Comparison of ENCODE assay signal across 2 cellular contexts in genomic region chr18:7206231-7206630, GRCh38.
A peak's percentile ranks its signal among the peaks of the same experiment; 100 is the strongest.
TF ChIP-seq lines count a peak whose summit lies in the region.

No MANE protein-coding gene starts in this region.

TF ChIP-seq in SK-N-SH, 30 proteins besides CTCF, POLR2A, EP300 and RAD21 (continued from another document):
- TF ChIP-seq FOXM1 (IDR thresholded peaks at IDR 0.05; ENCODE audit: low read depth) (no peak), GABPA (IDR thresholded peaks at IDR 0.05; ENCODE audit: low read depth) (no peak), YY1 (IDR thresholded peaks at IDR 0.05; ENCODE audit: low read depth) (no peak), GATA2 (CRISPR knock-in tag; IDR thresholded peaks at IDR 0.05) (peak; percentile 27; the same call in 1 of the 2 replicates), RCOR1 (IDR thresholded peaks at IDR 0.05; ENCODE audit: low read length) (peak; percentile 22; the same call in 1 of the 2 replicates)
- TF ChIP-seq, protein P1, sequence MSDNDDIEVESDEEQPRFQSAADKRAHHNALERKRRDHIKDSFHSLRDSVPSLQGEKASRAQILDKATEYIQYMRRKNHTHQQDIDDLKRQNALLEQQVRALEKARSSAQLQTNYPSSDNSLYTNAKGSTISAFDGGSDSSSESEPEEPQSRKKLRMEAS (IDR thresholded peaks at IDR 0.05; ENCODE audit: low read depth): no peak
- TF ChIP-seq, protein P2, sequence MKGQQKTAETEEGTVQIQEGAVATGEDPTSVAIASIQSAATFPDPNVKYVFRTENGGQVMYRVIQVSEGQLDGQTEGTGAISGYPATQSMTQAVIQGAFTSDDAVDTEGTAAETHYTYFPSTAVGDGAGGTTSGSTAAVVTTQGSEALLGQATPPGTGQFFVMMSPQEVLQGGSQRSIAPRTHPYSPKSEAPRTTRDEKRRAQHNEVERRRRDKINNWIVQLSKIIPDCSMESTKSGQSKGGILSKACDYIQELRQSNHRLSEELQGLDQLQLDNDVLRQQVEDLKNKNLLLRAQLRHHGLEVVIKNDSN (IDR thresholded peaks at IDR 0.05; ENCODE audit: borderline replicate concordance, low read depth): no peak

TF ChIP-seq in SK-N-SH treated with all-trans-retinoic acid at 6 μM for 48 hours, 23 proteins besides CTCF, POLR2A, EP300 and RAD21 (continued from another document):
- TF ChIP-seq, protein P3, sequence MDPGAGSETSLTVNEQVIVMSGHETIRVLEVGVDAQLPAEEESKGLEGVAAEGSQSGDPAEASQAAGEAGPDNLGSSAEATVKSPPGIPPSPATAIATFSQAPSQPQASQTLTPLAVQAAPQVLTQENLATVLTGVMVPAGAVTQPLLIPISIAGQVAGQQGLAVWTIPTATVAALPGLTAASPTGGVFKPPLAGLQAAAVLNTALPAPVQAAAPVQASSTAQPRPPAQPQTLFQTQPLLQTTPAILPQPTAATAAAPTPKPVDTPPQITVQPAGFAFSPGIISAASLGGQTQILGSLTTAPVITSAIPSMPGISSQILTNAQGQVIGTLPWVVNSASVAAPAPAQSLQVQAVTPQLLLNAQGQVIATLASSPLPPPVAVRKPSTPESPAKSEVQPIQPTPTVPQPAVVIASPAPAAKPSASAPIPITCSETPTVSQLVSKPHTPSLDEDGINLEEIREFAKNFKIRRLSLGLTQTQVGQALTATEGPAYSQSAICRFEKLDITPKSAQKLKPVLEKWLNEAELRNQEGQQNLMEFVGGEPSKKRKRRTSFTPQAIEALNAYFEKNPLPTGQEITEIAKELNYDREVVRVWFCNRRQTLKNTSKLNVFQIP (CRISPR knock-in tag; IDR thresholded peaks at IDR 0.05; ENCODE audit: borderline replicate concordance, low read depth): no peak
- TF ChIP-seq ZC3H10 (CRISPR knock-in tag; IDR thresholded peaks at IDR 0.05): no peak
- TF ChIP-seq SNAI2 (CRISPR knock-in tag; IDR thresholded peaks at IDR 0.05): no peak
- TF ChIP-seq GLIS3 (CRISPR knock-in tag; IDR thresholded peaks at IDR 0.05): no peak
- TF ChIP-seq, protein P4, sequence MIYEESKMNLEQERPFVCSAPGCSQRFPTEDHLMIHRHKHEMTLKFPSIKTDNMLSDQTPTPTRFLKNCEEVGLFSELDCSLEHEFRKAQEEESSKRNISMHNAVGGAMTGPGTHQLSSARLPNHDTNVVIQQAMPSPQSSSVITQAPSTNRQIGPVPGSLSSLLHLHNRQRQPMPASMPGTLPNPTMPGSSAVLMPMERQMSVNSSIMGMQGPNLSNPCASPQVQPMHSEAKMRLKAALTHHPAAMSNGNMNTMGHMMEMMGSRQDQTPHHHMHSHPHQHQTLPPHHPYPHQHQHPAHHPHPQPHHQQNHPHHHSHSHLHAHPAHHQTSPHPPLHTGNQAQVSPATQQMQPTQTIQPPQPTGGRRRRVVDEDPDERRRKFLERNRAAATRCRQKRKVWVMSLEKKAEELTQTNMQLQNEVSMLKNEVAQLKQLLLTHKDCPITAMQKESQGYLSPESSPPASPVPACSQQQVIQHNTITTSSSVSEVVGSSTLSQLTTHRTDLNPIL (CRISPR knock-in tag; IDR thresholded peaks at IDR 0.05; ENCODE audit: low read depth): no peak
- TF ChIP-seq, protein P5, sequence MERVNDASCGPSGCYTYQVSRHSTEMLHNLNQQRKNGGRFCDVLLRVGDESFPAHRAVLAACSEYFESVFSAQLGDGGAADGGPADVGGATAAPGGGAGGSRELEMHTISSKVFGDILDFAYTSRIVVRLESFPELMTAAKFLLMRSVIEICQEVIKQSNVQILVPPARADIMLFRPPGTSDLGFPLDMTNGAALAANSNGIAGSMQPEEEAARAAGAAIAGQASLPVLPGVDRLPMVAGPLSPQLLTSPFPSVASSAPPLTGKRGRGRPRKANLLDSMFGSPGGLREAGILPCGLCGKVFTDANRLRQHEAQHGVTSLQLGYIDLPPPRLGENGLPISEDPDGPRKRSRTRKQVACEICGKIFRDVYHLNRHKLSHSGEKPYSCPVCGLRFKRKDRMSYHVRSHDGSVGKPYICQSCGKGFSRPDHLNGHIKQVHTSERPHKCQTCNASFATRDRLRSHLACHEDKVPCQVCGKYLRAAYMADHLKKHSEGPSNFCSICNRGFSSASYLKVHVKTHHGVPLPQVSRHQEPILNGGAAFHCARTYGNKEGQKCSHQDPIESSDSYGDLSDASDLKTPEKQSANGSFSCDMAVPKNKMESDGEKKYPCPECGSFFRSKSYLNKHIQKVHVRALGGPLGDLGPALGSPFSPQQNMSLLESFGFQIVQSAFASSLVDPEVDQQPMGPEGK (CRISPR knock-in tag; IDR thresholded peaks at IDR 0.05; ENCODE audit: borderline replicate concordance): no peak
- TF ChIP-seq TOX (CRISPR knock-in tag; IDR thresholded peaks at IDR 0.05; ENCODE audit: borderline replicate concordance): no peak
- TF ChIP-seq ZFP3 (CRISPR knock-in tag; IDR thresholded peaks at IDR 0.05): no peak
- TF ChIP-seq ARNTL (CRISPR knock-in tag; IDR thresholded peaks at IDR 0.05; ENCODE audit: borderline replicate concordance, low read depth): no peak
TF ChIP-seq in SK-N-SH treated with all-trans-retinoic acid at 6 μM for 48 hours: peak in this region for 0.
